5 cellular contexts compared by ENCODE assay signal in the genomic region with DNA sequence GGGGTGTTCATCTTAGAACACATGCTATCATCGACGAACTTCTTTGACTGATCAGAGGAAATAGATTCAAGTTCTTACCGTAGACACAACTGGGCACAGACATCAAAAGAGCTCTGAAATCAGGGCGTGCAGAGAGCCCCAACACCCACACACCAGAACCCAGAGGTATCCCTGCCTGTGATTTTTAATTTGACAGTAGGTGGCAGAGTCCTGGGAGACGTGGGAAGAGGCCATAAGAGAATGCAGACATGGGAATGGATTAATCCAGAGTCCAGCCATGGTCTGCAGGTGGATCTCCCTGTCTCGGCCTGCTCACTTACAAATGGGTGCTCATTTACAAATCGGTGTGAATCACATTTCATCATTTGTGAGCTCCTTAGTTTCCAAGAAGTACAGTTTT. TPM values are rescaled to one million over a fixed set of nuclear protein-coding genes. Genes with fewer than 3 reads are reported as not detected.
"Had no signal": no experiment of that assay in that cellular context is flagged by ENCODE, and none has a peak within 500 bp of the region (broad histone marks: within the 10 kb centered on the region; RNA-seq: fewer than 3 reads in every experiment).

No MANE protein-coding gene starts in this region.

RNA-seq across cellular contexts. Expression of gene MAGEA9, which starts 3.7 kb away (rescaled TPM):
- total RNA-seq: GM23338, H1, H7, HT-29 had no signal
- polyA plus RNA-seq: GM23338, H1, IgD-negative memory B cell had no signal

RNA-seq across cellular contexts. Expression of gene HSFX1, which starts 4.1 kb away (rescaled TPM):
- polyA plus RNA-seq: GM23338, IgD-negative memory B cell had no signal
